ENCODE assay signal across 1 cellular context in the genomic region with DNA sequence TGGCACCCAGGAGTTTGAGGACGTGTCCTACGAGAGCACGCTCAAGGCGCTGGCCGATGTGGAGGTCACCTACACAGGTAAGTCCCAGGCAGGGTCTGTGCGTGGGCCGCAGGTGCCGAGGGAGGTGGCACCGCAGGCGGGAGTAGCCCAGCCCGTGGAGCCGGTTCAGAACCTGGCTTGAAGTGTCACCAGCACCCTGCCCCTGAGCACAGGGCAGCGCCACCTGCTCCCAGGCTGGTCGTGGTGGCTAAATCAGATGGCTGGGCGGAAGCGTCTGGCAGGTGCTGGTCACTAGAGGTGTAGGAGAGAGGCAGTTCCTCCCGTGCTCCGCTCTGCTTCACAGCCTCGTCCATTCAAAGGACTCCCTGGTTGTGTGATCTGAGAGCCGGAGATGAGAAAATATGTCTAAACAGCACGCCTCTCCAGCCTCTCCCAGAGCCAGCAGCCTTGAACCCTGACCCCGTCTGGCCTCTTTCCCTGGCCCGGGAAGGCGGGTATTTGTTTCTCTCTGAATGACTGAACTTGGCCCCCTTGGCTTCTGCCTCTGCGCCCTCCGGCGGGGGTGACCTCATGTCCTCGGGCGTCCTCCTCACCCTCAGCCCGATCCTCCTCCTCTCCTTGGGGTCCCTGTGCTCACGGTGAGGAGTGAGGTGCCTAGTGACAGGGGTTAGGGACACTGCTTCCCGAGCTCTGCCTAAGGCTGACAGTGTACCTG.
TF ChIP-seq lines count a peak whose summit lies in the region.

No MANE protein-coding gene starts in this region.

TF ChIP-seq in HepG2, 621 proteins besides CTCF, POLR2A, EP300 and RAD21 (continued from another document and continues in another):
- TF ChIP-seq, protein P1, sequence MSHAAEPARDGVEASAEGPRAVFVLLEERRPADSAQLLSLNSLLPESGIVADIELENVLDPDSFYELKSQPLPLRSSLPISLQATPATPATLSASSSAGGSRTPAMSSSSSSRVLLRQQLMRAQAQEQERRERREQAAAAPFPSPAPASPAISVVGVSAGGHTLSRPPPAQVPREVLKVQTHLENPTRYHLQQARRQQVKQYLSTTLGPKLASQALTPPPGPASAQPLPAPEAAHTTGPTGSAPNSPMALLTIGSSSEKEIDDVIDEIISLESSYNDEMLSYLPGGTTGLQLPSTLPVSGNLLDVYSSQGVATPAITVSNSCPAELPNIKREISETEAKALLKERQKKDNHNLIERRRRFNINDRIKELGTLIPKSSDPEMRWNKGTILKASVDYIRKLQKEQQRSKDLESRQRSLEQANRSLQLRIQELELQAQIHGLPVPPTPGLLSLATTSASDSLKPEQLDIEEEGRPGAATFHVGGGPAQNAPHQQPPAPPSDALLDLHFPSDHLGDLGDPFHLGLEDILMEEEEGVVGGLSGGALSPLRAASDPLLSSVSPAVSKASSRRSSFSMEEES (CRISPR knock-in tag; IDR thresholded peaks at IDR 0.05): peak; percentile 56; the same call in 1 of the 2 replicates
- peak; percentile 57 for TF ChIP-seq KAT8 (CRISPR knock-in tag; IDR thresholded peaks at IDR 0.05)
- TF ChIP-seq, protein P2, sequence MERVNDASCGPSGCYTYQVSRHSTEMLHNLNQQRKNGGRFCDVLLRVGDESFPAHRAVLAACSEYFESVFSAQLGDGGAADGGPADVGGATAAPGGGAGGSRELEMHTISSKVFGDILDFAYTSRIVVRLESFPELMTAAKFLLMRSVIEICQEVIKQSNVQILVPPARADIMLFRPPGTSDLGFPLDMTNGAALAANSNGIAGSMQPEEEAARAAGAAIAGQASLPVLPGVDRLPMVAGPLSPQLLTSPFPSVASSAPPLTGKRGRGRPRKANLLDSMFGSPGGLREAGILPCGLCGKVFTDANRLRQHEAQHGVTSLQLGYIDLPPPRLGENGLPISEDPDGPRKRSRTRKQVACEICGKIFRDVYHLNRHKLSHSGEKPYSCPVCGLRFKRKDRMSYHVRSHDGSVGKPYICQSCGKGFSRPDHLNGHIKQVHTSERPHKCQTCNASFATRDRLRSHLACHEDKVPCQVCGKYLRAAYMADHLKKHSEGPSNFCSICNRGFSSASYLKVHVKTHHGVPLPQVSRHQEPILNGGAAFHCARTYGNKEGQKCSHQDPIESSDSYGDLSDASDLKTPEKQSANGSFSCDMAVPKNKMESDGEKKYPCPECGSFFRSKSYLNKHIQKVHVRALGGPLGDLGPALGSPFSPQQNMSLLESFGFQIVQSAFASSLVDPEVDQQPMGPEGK (CRISPR knock-in tag; IDR thresholded peaks at IDR 0.05): peak; percentile 76
- TF ChIP-seq ZNF878 (CRISPR knock-in tag; IDR thresholded peaks at IDR 0.05): peak; percentile 68; the same call in 1 of the 2 replicates
- TF ChIP-seq ZNF766 (CRISPR knock-in tag; IDR thresholded peaks at IDR 0.05; ENCODE audit: borderline replicate concordance): 0 out of 2 replicates have a peak, but pooled peaks have one; percentile 71
- TF ChIP-seq SALL2 (CRISPR knock-in tag; IDR thresholded peaks at IDR 0.05): peak; percentile 51; the same call in 1 of the 2 replicates
- TF ChIP-seq ZNF589 (CRISPR knock-in tag; conservative IDR thresholded peaks at IDR 0.05): no peak
- 0 out of 2 replicates have a peak, but pooled peaks have one; percentile 42 for TF ChIP-seq RNF2 (conservative IDR thresholded peaks at IDR 0.05; ENCODE audit: low read depth)
- TF ChIP-seq ZFP37 (CRISPR knock-in tag; IDR thresholded peaks at IDR 0.05; ENCODE audit: borderline replicate concordance): peak; percentile 53; the same call in 1 of the 2 replicates
- peak; percentile 60; the same call in 1 of the 2 replicates for TF ChIP-seq GFI1 (CRISPR knock-in tag; IDR thresholded peaks at IDR 0.05; ENCODE audit: borderline replicate concordance)
- peak; percentile 42; the same call in 1 of the 2 replicates for TF ChIP-seq ZNF605 (CRISPR knock-in tag; IDR thresholded peaks at IDR 0.05)
- 0 out of 2 replicates have a peak, but pooled peaks have one; percentile 31 for TF ChIP-seq ZNF12 (CRISPR knock-in tag; IDR thresholded peaks at IDR 0.05)
- TF ChIP-seq, protein P3, sequence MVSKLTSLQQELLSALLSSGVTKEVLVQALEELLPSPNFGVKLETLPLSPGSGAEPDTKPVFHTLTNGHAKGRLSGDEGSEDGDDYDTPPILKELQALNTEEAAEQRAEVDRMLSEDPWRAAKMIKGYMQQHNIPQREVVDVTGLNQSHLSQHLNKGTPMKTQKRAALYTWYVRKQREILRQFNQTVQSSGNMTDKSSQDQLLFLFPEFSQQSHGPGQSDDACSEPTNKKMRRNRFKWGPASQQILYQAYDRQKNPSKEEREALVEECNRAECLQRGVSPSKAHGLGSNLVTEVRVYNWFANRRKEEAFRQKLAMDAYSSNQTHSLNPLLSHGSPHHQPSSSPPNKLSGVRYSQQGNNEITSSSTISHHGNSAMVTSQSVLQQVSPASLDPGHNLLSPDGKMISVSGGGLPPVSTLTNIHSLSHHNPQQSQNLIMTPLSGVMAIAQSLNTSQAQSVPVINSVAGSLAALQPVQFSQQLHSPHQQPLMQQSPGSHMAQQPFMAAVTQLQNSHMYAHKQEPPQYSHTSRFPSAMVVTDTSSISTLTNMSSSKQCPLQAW (CRISPR knock-in tag; IDR thresholded peaks at IDR 0.05): peak; percentile 92
- TF ChIP-seq ZNF232 (CRISPR knock-in tag; IDR thresholded peaks at IDR 0.05; ENCODE audit: borderline replicate concordance): 0 out of 2 replicates have a peak, but pooled peaks have one; percentile 36
- no peak for TF ChIP-seq CBX2 (IDR thresholded peaks at IDR 0.05; ENCODE audit: low read depth, low read length)
- no peak for TF ChIP-seq CBX2 (CRISPR knock-in tag; IDR thresholded peaks at IDR 0.05; ENCODE audit: low read depth)
- TF ChIP-seq ZBTB1 (CRISPR knock-in tag; IDR thresholded peaks at IDR 0.05; ENCODE audit: borderline replicate concordance): no peak
- no peak for TF ChIP-seq EED (CRISPR knock-in tag; IDR thresholded peaks at IDR 0.05)
- TF ChIP-seq GATAD2A (CRISPR knock-in tag; IDR thresholded peaks at IDR 0.05): peak; percentile 72
- TF ChIP-seq GLI4 (CRISPR knock-in tag; IDR thresholded peaks at IDR 0.05; ENCODE audit: borderline replicate concordance): no peak
- 0 out of 2 replicates have a peak, but pooled peaks have one; percentile 42 for TF ChIP-seq ZBTB20 (CRISPR knock-in tag; IDR thresholded peaks at IDR 0.05; ENCODE audit: borderline replicate concordance, low read depth)
- TF ChIP-seq ZNF746 (CRISPR knock-in tag; IDR thresholded peaks at IDR 0.05): peak; percentile 86
- no peak for TF ChIP-seq AGO1 (IDR thresholded peaks at IDR 0.05; ENCODE audit: low read depth, low read length, poor library complexity, severe bottlenecking)
- 0 out of 2 replicates have a peak, but pooled peaks have one; percentile 27 for TF ChIP-seq ZNF121 (CRISPR knock-in tag; IDR thresholded peaks at IDR 0.05)
- TF ChIP-seq, protein P4, sequence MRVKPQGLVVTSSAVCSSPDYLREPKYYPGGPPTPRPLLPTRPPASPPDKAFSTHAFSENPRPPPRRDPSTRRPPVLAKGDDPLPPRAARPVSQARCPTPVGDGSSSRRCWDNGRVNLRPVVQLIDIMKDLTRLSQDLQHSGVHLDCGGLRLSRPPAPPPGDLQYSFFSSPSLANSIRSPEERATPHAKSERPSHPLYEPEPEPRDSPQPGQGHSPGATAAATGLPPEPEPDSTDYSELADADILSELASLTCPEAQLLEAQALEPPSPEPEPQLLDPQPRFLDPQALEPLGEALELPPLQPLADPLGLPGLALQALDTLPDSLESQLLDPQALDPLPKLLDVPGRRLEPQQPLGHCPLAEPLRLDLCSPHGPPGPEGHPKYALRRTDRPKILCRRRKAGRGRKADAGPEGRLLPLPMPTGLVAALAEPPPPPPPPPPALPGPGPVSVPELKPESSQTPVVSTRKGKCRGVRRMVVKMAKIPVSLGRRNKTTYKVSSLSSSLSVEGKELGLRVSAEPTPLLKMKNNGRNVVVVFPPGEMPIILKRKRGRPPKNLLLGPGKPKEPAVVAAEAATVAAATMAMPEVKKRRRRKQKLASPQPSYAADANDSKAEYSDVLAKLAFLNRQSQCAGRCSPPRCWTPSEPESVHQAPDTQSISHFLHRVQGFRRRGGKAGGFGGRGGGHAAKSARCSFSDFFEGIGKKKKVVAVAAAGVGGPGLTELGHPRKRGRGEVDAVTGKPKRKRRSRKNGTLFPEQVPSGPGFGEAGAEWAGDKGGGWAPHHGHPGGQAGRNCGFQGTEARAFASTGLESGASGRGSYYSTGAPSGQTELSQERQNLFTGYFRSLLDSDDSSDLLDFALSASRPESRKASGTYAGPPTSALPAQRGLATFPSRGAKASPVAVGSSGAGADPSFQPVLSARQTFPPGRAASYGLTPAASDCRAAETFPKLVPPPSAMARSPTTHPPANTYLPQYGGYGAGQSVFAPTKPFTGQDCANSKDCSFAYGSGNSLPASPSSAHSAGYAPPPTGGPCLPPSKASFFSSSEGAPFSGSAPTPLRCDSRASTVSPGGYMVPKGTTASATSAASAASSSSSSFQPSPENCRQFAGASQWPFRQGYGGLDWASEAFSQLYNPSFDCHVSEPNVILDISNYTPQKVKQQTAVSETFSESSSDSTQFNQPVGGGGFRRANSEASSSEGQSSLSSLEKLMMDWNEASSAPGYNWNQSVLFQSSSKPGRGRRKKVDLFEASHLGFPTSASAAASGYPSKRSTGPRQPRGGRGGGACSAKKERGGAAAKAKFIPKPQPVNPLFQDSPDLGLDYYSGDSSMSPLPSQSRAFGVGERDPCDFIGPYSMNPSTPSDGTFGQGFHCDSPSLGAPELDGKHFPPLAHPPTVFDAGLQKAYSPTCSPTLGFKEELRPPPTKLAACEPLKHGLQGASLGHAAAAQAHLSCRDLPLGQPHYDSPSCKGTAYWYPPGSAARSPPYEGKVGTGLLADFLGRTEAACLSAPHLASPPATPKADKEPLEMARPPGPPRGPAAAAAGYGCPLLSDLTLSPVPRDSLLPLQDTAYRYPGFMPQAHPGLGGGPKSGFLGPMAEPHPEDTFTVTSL (CRISPR knock-in tag; IDR thresholded peaks at IDR 0.05; ENCODE audit: borderline replicate concordance): peak; percentile 13; the same call in 1 of the 2 replicates
- TF ChIP-seq, protein P5, sequence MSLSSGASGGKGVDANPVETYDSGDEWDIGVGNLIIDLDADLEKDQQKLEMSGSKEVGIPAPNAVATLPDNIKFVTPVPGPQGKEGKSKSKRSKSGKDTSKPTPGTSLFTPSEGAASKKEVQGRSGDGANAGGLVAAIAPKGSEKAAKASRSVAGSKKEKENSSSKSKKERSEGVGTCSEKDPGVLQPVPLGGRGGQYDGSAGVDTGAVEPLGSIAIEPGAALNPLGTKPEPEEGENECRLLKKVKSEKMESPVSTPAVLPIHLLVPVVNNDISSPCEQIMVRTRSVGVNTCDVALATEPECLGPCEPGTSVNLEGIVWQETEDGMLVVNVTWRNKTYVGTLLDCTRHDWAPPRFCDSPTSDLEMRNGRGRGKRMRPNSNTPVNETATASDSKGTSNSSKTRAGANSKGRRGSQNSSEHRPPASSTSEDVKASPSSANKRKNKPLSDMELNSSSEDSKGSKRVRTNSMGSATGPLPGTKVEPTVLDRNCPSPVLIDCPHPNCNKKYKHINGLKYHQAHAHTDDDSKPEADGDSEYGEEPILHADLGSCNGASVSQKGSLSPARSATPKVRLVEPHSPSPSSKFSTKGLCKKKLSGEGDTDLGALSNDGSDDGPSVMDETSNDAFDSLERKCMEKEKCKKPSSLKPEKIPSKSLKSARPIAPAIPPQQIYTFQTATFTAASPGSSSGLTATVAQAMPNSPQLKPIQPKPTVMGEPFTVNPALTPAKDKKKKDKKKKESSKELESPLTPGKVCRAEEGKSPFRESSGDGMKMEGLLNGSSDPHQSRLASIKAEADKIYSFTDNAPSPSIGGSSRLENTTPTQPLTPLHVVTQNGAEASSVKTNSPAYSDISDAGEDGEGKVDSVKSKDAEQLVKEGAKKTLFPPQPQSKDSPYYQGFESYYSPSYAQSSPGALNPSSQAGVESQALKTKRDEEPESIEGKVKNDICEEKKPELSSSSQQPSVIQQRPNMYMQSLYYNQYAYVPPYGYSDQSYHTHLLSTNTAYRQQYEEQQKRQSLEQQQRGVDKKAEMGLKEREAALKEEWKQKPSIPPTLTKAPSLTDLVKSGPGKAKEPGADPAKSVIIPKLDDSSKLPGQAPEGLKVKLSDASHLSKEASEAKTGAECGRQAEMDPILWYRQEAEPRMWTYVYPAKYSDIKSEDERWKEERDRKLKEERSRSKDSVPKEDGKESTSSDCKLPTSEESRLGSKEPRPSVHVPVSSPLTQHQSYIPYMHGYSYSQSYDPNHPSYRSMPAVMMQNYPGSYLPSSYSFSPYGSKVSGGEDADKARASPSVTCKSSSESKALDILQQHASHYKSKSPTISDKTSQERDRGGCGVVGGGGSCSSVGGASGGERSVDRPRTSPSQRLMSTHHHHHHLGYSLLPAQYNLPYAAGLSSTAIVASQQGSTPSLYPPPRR (CRISPR knock-in tag; IDR thresholded peaks at IDR 0.05; ENCODE audit: borderline replicate concordance): peak; percentile 84
- TF ChIP-seq ZNF790 (CRISPR knock-in tag; IDR thresholded peaks at IDR 0.05; ENCODE audit: borderline replicate concordance): 0 out of 2 replicates have a peak, but pooled peaks have one; percentile 67
- TF ChIP-seq, protein P6, sequence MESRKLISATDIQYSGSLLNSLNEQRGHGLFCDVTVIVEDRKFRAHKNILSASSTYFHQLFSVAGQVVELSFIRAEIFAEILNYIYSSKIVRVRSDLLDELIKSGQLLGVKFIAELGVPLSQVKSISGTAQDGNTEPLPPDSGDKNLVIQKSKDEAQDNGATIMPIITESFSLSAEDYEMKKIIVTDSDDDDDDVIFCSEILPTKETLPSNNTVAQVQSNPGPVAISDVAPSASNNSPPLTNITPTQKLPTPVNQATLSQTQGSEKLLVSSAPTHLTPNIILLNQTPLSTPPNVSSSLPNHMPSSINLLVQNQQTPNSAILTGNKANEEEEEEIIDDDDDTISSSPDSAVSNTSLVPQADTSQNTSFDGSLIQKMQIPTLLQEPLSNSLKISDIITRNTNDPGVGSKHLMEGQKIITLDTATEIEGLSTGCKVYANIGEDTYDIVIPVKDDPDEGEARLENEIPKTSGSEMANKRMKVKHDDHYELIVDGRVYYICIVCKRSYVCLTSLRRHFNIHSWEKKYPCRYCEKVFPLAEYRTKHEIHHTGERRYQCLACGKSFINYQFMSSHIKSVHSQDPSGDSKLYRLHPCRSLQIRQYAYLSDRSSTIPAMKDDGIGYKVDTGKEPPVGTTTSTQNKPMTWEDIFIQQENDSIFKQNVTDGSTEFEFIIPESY (CRISPR knock-in tag; IDR thresholded peaks at IDR 0.05): 0 out of 2 replicates have a peak, but pooled peaks have one; percentile 12
- TF ChIP-seq ZNF331 (CRISPR knock-in tag; IDR thresholded peaks at IDR 0.05): peak; percentile 21; the same call in 1 of the 2 replicates
- TF ChIP-seq NONO (IDR thresholded peaks at IDR 0.05): no peak
- TF ChIP-seq NONO (CRISPR knock-in tag; conservative IDR thresholded peaks at IDR 0.05): peak; percentile 56
- TF ChIP-seq, protein P7, sequence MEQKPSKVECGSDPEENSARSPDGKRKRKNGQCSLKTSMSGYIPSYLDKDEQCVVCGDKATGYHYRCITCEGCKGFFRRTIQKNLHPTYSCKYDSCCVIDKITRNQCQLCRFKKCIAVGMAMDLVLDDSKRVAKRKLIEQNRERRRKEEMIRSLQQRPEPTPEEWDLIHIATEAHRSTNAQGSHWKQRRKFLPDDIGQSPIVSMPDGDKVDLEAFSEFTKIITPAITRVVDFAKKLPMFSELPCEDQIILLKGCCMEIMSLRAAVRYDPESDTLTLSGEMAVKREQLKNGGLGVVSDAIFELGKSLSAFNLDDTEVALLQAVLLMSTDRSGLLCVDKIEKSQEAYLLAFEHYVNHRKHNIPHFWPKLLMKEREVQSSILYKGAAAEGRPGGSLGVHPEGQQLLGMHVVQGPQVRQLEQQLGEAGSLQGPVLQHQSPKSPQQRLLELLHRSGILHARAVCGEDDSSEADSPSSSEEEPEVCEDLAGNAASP (CRISPR knock-in tag; IDR thresholded peaks at IDR 0.05; ENCODE audit: borderline replicate concordance): peak; percentile 97; the same call in 1 of the 2 replicates
- TF ChIP-seq PHF21A (CRISPR knock-in tag; IDR thresholded peaks at IDR 0.05): peak; percentile 78; the same call in 1 of the 2 replicates
- TF ChIP-seq FOXP1 (IDR thresholded peaks at IDR 0.05): no peak
- TF ChIP-seq FOXP1 (CRISPR knock-in tag; IDR thresholded peaks at IDR 0.05): peak; percentile 58
- no peak for TF ChIP-seq ASH2L (IDR thresholded peaks at IDR 0.05; ENCODE audit: insufficient read length, low read depth, low read length)
- no peak for TF ChIP-seq ZFP36 (IDR thresholded peaks at IDR 0.05; ENCODE audit: borderline replicate concordance, low read depth, low read length, partially characterized antibody)
